Comparison of ENCODE assay signal across 1 cellular context in genomic region chr11:111419181-111419580, GRCh38.
TF ChIP-seq lines count a peak whose summit lies in the region.

No MANE protein-coding gene starts in this region.

TF ChIP-seq in IMR-90, 13 proteins besides CTCF, POLR2A, EP300 and RAD21:
- TF ChIP-seq, protein P1, sequence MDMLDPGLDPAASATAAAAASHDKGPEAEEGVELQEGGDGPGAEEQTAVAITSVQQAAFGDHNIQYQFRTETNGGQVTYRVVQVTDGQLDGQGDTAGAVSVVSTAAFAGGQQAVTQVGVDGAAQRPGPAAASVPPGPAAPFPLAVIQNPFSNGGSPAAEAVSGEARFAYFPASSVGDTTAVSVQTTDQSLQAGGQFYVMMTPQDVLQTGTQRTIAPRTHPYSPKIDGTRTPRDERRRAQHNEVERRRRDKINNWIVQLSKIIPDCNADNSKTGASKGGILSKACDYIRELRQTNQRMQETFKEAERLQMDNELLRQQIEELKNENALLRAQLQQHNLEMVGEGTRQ (IDR thresholded peaks at IDR 0.05; ENCODE audit: low read depth, low read length), result no peak
- no peak for TF ChIP-seq MAFK (IDR thresholded peaks at IDR 0.05; ENCODE audit: low read depth, low read length)
- no peak for TF ChIP-seq FOS (IDR thresholded peaks at IDR 0.05; ENCODE audit: low read depth, low read length)
- no peak for TF ChIP-seq CHD1 (IDR thresholded peaks at IDR 0.05; ENCODE audit: low read depth, low read length)
- TF ChIP-seq BHLHE40 (IDR thresholded peaks at IDR 0.05; ENCODE audit: low read depth, low read length), result no peak
- TF ChIP-seq CEBPB (IDR thresholded peaks at IDR 0.05; ENCODE audit: low read depth, low read length), result no peak
- no peak for TF ChIP-seq RFX5 (IDR thresholded peaks at IDR 0.05; ENCODE audit: low read depth, low read length)
- TF ChIP-seq SMC3 (IDR thresholded peaks at IDR 0.05; ENCODE audit: low read depth, low read length), result no peak
- TF ChIP-seq MXI1 (IDR thresholded peaks at IDR 0.05; ENCODE audit: borderline replicate concordance, low read depth, low read length), result no peak
- no peak for TF ChIP-seq NFE2L2 (IDR thresholded peaks at IDR 0.05; ENCODE audit: low read depth, low read length)
- no peak for TF ChIP-seq RCOR1 (IDR thresholded peaks at IDR 0.05; ENCODE audit: insufficient replicate concordance, low read length)
- TF ChIP-seq ELK1 (IDR thresholded peaks at IDR 0.05; ENCODE audit: borderline replicate concordance, low read depth, low read length), result no peak
- no peak for TF ChIP-seq MAZ (IDR thresholded peaks at IDR 0.05; ENCODE audit: borderline replicate concordance, low read depth, low read length)
